8 cellular contexts compared by ENCODE assay signal in genomic region chr9:136538599-136539426, GRCh38. TPM values are rescaled to one million over a fixed set of nuclear protein-coding genes. Genes with fewer than 3 reads are reported as not detected.
DNase-seq lines count a peak whose midpoint lies in the region; ATAC-seq and FAIRE-seq lines count a peak whose summit lies in the region.

No MANE protein-coding gene starts in this region.

- no peaks in the 10 kb centered on the region for H3K9me3 Mint-ChIP-seq in CD4-positive, alpha-beta memory T cell
- no peaks in the 10 kb centered on the region for H3K9me3 Mint-ChIP-seq in activated T-cell treated with anti-CD3 and anti-CD28 coated beads, Interleukin-2, amount 50 U/mL, for 72 hours
- no peaks in the 10 kb centered on the region for H3K9me3 Mint-ChIP-seq in immature natural killer cell

- no peak for FAIRE-seq in urothelium cell line (lab: Jason Lieb, UNC)

- peak overlapping the region; percentile 52 to 59 for H3K4me3 ChIP-seq in CD4-positive, alpha-beta memory T cell (ENCODE audit: low read length in 2 of 2)

- POLR2A ChIA-PET in CD4-positive, alpha-beta memory T cell (lab: Charles Lee; ENCODE audit: partially characterized antibody), result interaction anchor here (0.5 to 3.7 kb wide), 17 partner anchors 10 to 1202 kb away, joined by 3 to 29 read pairs (median 4); partner anchors contain the start of gene SEC16A

- peaks cover 0 to 15% of the 10 kb centered on the region in 2 donors for H3K36me3 Mint-ChIP-seq in CD4-positive, alpha-beta memory T cell
- peaks cover 0 to 9% of the 10 kb centered on the region in 2 donors for H3K36me3 Mint-ChIP-seq in activated T-cell treated with anti-CD3 and anti-CD28 coated beads, Interleukin-2, amount 50 U/mL, for 72 hours (ENCODE audit: insufficient read depth in 2 of 2)
- peaks cover 0 to 9% (median 4%) of the 10 kb centered on the region in 3 donors for H3K36me3 Mint-ChIP-seq in immature natural killer cell

- H3K9me3 ChIP-seq in CD4-positive, alpha-beta memory T cell (ENCODE audit: control insufficient read depth in 1 of 2, low read length in 2 of 2), result no peaks in the 10 kb centered on the region

- no peaks in the 10 kb centered on the region for H3K27me3 Mint-ChIP-seq in CD4-positive, alpha-beta memory T cell
- no peaks in the 10 kb centered on the region for H3K27me3 Mint-ChIP-seq in activated T-cell treated with anti-CD3 and anti-CD28 coated beads, Interleukin-2, amount 50 U/mL, for 72 hours (ENCODE audit: low read depth)
- peaks cover 12 to 19% (median 14%) of the 10 kb centered on the region in 3 donors for H3K27me3 Mint-ChIP-seq in immature natural killer cell (ENCODE audit: low read depth in 3 of 3)

- H3K4me1 ChIP-seq in CD4-positive, alpha-beta memory T cell (ENCODE audit: insufficient read depth, low read length), result peaks cover 89% of the 10 kb centered on the region

- peak; percentile 58 to 83 (median 70) for DNase-seq in CD4-positive, alpha-beta memory T cell
- DNase-seq in KG1 (lab: John Stamatoyannopoulos, UW) (peak; percentile 28), immature natural killer cell (peak; percentile 74 to 79 (median 77)), NK-92 (lab: John Stamatoyannopoulos, UW; ENCODE audit: unreplicated experiment) (no peak), urothelium cell line (ENCODE audit: low spot score) (no peak)
- DNase-seq in activated T-cell treated with anti-CD3 and anti-CD28 coated beads, Interleukin-2, amount 50 U/mL, for 72 hours, result peak; percentile 81 to 86
- peak; percentile 50 to 87 (median 68) for DNase-seq in stimulated activated naive CD4-positive, alpha-beta T cell (lab: John Stamatoyannopoulos, UW)

- peak overlapping the region; percentile 77 for H3K27ac ChIP-seq in CD4-positive, alpha-beta memory T cell (ENCODE audit: low read depth, low read length)

- intact Hi-C loops in CD4-positive, alpha-beta memory T cell (cut with micrococcal nuclease), result loop anchor here (1.0 kb wide), 1 partner anchor 54 kb away; no protein-coding TSS in a partner anchor

- peaks cover 11% of the 10 kb centered on the region for H3K36me3 ChIP-seq in CD4-positive, alpha-beta memory T cell (ENCODE audit: insufficient read depth, low read length)

- peak overlapping the region; percentile 86 to 96 (median 91) for H3K4me3 Mint-ChIP-seq in CD4-positive, alpha-beta memory T cell
- H3K4me3 Mint-ChIP-seq in activated T-cell treated with anti-CD3 and anti-CD28 coated beads, Interleukin-2, amount 50 U/mL, for 72 hours, result peak overlapping the region; percentile 94 to 99
- H3K4me3 Mint-ChIP-seq in immature natural killer cell, result peak overlapping the region; percentile 85 to 99 (median 91)

- H3K27ac Mint-ChIP-seq in CD4-positive, alpha-beta memory T cell, result peak overlapping the region; percentile 94 to 100 (median 97)
- H3K27ac Mint-ChIP-seq in activated T-cell treated with anti-CD3 and anti-CD28 coated beads, Interleukin-2, amount 50 U/mL, for 72 hours, result peak overlapping the region; percentile 99
- peak overlapping the region; percentile 94 to 100 (median 100) for H3K27ac Mint-ChIP-seq in immature natural killer cell

- peak; percentile 79 to 80 for ATAC-seq in activated T-cell treated with anti-CD3 and anti-CD28 coated beads, Interleukin-2, amount 50 U/mL, for 72 hours (replicated peaks in 1 of 2)
- no peak for ATAC-seq in GM19351 (IDR thresholded peaks at IDR 0.05; ENCODE audit: unreplicated experiment)

- H3K4me1 Mint-ChIP-seq in CD4-positive, alpha-beta memory T cell, result peaks cover 31 to 72% (median 56%) of the 10 kb centered on the region in 4 donors
- H3K4me1 Mint-ChIP-seq in activated T-cell treated with anti-CD3 and anti-CD28 coated beads, Interleukin-2, amount 50 U/mL, for 72 hours (ENCODE audit: low read depth), result peaks cover 76% of the 10 kb centered on the region
- H3K4me1 Mint-ChIP-seq in immature natural killer cell, result peaks cover 72 to 79% of the 10 kb centered on the region in 2 donors

- H3K27me3 ChIP-seq in CD4-positive, alpha-beta memory T cell (ENCODE audit: insufficient read depth, low read length), result no peaks in the 10 kb centered on the region

- CTCF ChIA-PET in CD4-positive, alpha-beta memory T cell (lab: Charles Lee; ENCODE audit: partially characterized antibody), result interaction anchor here (0.8 to 7.2 kb wide), 7 partner anchors 9 to 157 kb away, joined by 3 to 58 read pairs (median 5); no protein-coding TSS in a partner anchor

RNA-seq across cellular contexts. Expression of gene NOTCH1, which starts 7.0 kb away (rescaled TPM):
- total RNA-seq in CD4-positive, alpha-beta memory T cell, result 10 to 100 TPM; 43.0 to 45.4 TPM
- 1 to 10 TPM in 1 of 2 donors, not detected in 1; 6.0 TPM for polyA plus RNA-seq in CD4-positive, alpha-beta memory T cell
- 10 to 100 TPM; 71.6 to 84.2 TPM for total RNA-seq in activated T-cell treated with anti-CD3 and anti-CD28 coated beads, Interleukin-2, amount 50 U/mL, for 72 hours
- polyA plus RNA-seq in immature natural killer cell, result 10 to 100 TPM in 1 of 3 donors, 1 to 10 TPM in 1, under 1 TPM in 1; 0.98 to 22.8 (median 4.3) TPM

RNA-seq across cellular contexts. Expression of gene SEC16A, which starts 56.0 kb away (rescaled TPM):
- 10 to 100 TPM; 82.9 to 87.7 TPM for total RNA-seq in CD4-positive, alpha-beta memory T cell
- polyA plus RNA-seq in CD4-positive, alpha-beta memory T cell, result 10 to 100 TPM in 1 of 2 donors, 1 to 10 TPM in 1; 6.6 to 39.3 TPM
- total RNA-seq in activated T-cell treated with anti-CD3 and anti-CD28 coated beads, Interleukin-2, amount 50 U/mL, for 72 hours, result 10 to 100 TPM; 69.5 to 74.5 TPM
- polyA plus RNA-seq in immature natural killer cell, result 10 to 100 TPM in 2 of 3 donors, 1 to 10 TPM in 1; 3.9 to 46.0 (median 15.9) TPM

Comparison
In these comparisons a context has a peak if more than half of its experiments do, and no peak if none do; other contexts are left out.
1. DNase-seq: peak in CD4-positive, alpha-beta memory T cell (5 of 5), KG1 (single experiment), activated T-cell treated with anti-CD3 and anti-CD28 coated beads, Interleukin-2, amount 50 U/mL, for 72 hours (2 of 2), immature natural killer cell (3 of 3) and stimulated activated naive CD4-positive, alpha-beta T cell (6 of 6); none in NK-92 (single experiment) and urothelium cell line (single experiment).
2. Peak in every context shown above with its lines, with median percentiles within 50 percentile points of each other: H3K27ac Mint-ChIP-seq and H3K4me3 Mint-ChIP-seq.